In the genomic region with DNA sequence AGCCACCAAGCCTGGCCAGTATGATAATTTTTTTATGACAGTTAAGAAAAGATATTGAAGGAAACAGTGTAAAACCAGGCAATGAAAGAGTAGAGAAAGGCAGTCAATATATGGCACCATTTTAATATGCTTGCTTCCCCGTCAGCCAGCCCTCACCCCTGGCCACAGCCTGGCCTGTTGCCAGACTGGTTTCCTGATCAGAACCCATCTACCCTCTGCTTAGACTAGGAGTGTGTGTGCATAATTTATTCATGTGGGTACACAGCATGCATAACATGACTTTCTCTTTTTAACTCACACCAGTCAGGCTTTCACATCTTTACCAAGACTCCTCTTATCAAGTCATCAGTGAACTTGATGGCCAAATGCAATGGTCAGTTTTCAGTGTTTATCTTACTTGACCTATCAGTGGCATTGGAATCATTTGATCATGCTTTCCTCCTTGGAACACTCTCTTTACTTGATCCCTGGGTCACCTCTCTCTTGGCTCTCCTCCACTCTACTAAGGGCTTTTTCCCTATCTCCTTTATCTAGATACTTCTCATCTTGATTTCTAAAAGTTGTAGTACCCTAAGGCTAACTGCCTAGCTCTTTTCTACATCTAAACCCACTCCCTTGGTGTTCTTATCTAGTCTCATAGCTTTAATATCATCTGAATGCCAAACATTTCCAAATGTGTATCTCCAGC, we compare ENCODE assay signal across 13 cellular contexts. TPM values are rescaled to one million over a fixed set of nuclear protein-coding genes. Genes with fewer than 3 reads are reported as not detected.
DNase-seq lines count a peak whose midpoint lies in the region; ATAC-seq lines count a peak whose summit lies in the region.
"Had no signal": no experiment of that assay in that cellular context is flagged by ENCODE, and none has a peak within 500 bp of the region (broad histone marks: within the 10 kb centered on the region; RNA-seq: fewer than 3 reads in every experiment).

No MANE protein-coding gene starts in this region.

- no peak overlapping the region for H2AFZ ChIP-seq in mesenchymal stem cell (ENCODE audit: low read depth, low read length)

- no peak overlapping the region for H3K4me3 Mint-ChIP-seq in activated CD4-positive, alpha-beta T cell treated with anti-CD3 and anti-CD28 coated beads for 36 hours
- no peak overlapping the region for H3K4me3 Mint-ChIP-seq in activated naive CD8-positive, alpha-beta T cell treated with anti-CD3 and anti-CD28 coated beads, Interleukin-2, amount 10 ng/mL, durations not matched to agents 7 days and 5 days
- H3K4me3 Mint-ChIP-seq: T-helper 1 cell treated with Interleukin-12 subunit alpha and Interleukin-12 subunit beta and Interleukin-4 antibody, amounts not matched to agents 30 μg/mL and 1 μg/mL, for 36 hours had no signal

- H3K27ac ChIP-seq in mesenchymal stem cell (ENCODE audit: low read length, poor library complexity, severe bottlenecking): no peak overlapping the region
- H3K27ac ChIP-seq: ascending aorta, left ventricle myocardium inferior, prostate gland had no signal

- no peak overlapping the region for H2BK120ac ChIP-seq in mesenchymal stem cell (ENCODE audit: low read depth, low read length)

- 78% methylated on average over 1 of the region's 1 CpG for WGBS in mesenchymal stem cell

- H4K91ac ChIP-seq in mesenchymal stem cell (ENCODE audit: low read length): no peak overlapping the region

- H2BK5ac ChIP-seq in mesenchymal stem cell (ENCODE audit: low read depth, low read length, poor library complexity, severe bottlenecking): no peak overlapping the region

- H3K27me3 ChIP-seq in mesenchymal stem cell (ENCODE audit: control insufficient read depth in 1 of 2, insufficient read depth in 1 of 2, low read length in 2 of 2): no peaks in the 10 kb centered on the region
- H3K27me3 ChIP-seq: ascending aorta had no signal

- intact Hi-C loops in activated CD4-positive, alpha-beta T cell treated with anti-CD3 and anti-CD28 coated beads for 36 hours (cut with DNase I, micrococcal nuclease): loop anchor here in 1 of 2 experiments (2.0 kb wide), 1 partner anchor 61 kb away; no protein-coding TSS in a partner anchor

- no peak overlapping the region for H2AK5ac ChIP-seq in mesenchymal stem cell (ENCODE audit: low read length, severe bottlenecking)

- no peaks in the 10 kb centered on the region for H3K36me3 Mint-ChIP-seq in activated CD4-positive, alpha-beta T cell treated with anti-CD3 and anti-CD28 coated beads for 36 hours (ENCODE audit: low read depth)
- H3K36me3 Mint-ChIP-seq in activated naive CD8-positive, alpha-beta T cell treated with anti-CD3 and anti-CD28 coated beads, Interleukin-2, amount 10 ng/mL, durations not matched to agents 7 days and 5 days: peaks cover 6% of the 10 kb centered on the region

- no peak overlapping the region for H3K23ac ChIP-seq in mesenchymal stem cell (ENCODE audit: low read length in 2 of 2)

- peaks cover 18% of the 10 kb centered on the region for H3K4me1 Mint-ChIP-seq in activated CD4-positive, alpha-beta T cell treated with anti-CD3 and anti-CD28 coated beads for 36 hours
- H3K4me1 Mint-ChIP-seq in activated naive CD8-positive, alpha-beta T cell treated with anti-CD3 and anti-CD28 coated beads, Interleukin-2, amount 10 ng/mL, durations not matched to agents 7 days and 5 days: peaks cover 20% of the 10 kb centered on the region

- no peak overlapping the region for H3K14ac ChIP-seq in mesenchymal stem cell (ENCODE audit: low read length in 2 of 2)

- H3K4me1 ChIP-seq in mesenchymal stem cell (ENCODE audit: control insufficient read depth, insufficient read depth, low read depth, low read length): peaks cover 3% of the 10 kb centered on the region
- H3K4me1 ChIP-seq: prostate gland had no signal

- POLR2A ChIA-PET in activated CD4-positive, alpha-beta T cell treated with anti-CD3 and anti-CD28 coated beads for 36 hours (lab: Charles Lee): interaction anchor here (0.7 kb wide), 1 partner anchor 16 kb away, joined by 3 read pairs; no protein-coding TSS in a partner anchor
- POLR2A ChIA-PET in activated naive CD8-positive, alpha-beta T cell treated with anti-CD3 and anti-CD28 coated beads, Interleukin-2, amount 10 ng/mL, durations not matched to agents 7 days and 5 days (lab: Charles Lee): interaction anchor here (0.6 to 1.5 kb wide), 5 partner anchors 8 to 349 kb away, joined by 3 to 11 read pairs (median 4); partner anchors contain the start of gene BORCS5

- no peak overlapping the region for H2BK15ac ChIP-seq in mesenchymal stem cell (ENCODE audit: low read depth, poor library complexity, severe bottlenecking)

- H3K18ac ChIP-seq in mesenchymal stem cell (ENCODE audit: low read depth in 1 of 2, low read length in 2 of 2): no peak overlapping the region

- ATAC-seq in activated CD4-positive, alpha-beta T cell treated with anti-CD3 and anti-CD28 coated beads for 36 hours: peak; percentile 80
- ATAC-seq in activated naive CD8-positive, alpha-beta T cell treated with anti-CD3 and anti-CD28 coated beads, Interleukin-2, amount 10 ng/mL, durations not matched to agents 7 days and 5 days (ENCODE audit: low read depth): peak; percentile 85
- ATAC-seq in GM21529 (IDR thresholded peaks at IDR 0.05; ENCODE audit: unreplicated experiment): no peak

- no peaks in the 10 kb centered on the region for H3K9me3 ChIP-seq in mesenchymal stem cell (ENCODE audit: control insufficient read depth, low read length)
- H3K9me3 ChIP-seq: ascending aorta, left ventricle myocardium inferior, prostate gland had no signal

- H3K4me3 ChIP-seq in mesenchymal stem cell (ENCODE audit: insufficient read depth in 1 of 2, low read depth in 1 of 2, low read length in 2 of 2): no peak overlapping the region
- H3K4me3 ChIP-seq: ascending aorta, left ventricle myocardium inferior, prostate gland had no signal

- DNase-seq in M059J (ENCODE audit: low read depth) (peak; percentile 23), mesenchymal stem cell (no peak), GOT3 (lab: John Stamatoyannopoulos, UW) (no peak)
- DNase-seq in activated CD4-positive, alpha-beta T cell treated with anti-CD3 and anti-CD28 coated beads for 36 hours: peak; percentile 78
- no peak for DNase-seq in activated naive CD8-positive, alpha-beta T cell treated with anti-CD3 and anti-CD28 coated beads, Interleukin-2, amount 10 ng/mL, durations not matched to agents 7 days and 5 days
- peak; percentile 40 for DNase-seq in stimulated activated CD8-positive, alpha-beta memory T cell treated with anti-CD3 and anti-CD28 coated beads, Interleukin-15, amount 100 ng/mL, for 1 hour (ENCODE audit: low read depth)
- DNase-seq: left ventricle myocardium inferior, NCI-H226 had no signal

- H2BK12ac ChIP-seq in mesenchymal stem cell (ENCODE audit: low read length in 2 of 2): no peak overlapping the region

- H3K4ac ChIP-seq in mesenchymal stem cell (ENCODE audit: low read depth in 1 of 2, low read length in 2 of 2): no peak overlapping the region

- H3K79me1 ChIP-seq in mesenchymal stem cell (replicated peaks; ENCODE audit: low read length, poor library complexity, severe bottlenecking): no peaks in the 10 kb centered on the region

- H3K27me3 Mint-ChIP-seq in activated CD4-positive, alpha-beta T cell treated with anti-CD3 and anti-CD28 coated beads for 36 hours: no peaks in the 10 kb centered on the region
- no peaks in the 10 kb centered on the region for H3K27me3 Mint-ChIP-seq in activated naive CD8-positive, alpha-beta T cell treated with anti-CD3 and anti-CD28 coated beads, Interleukin-2, amount 10 ng/mL, durations not matched to agents 7 days and 5 days

- no peak overlapping the region for H4K8ac ChIP-seq in mesenchymal stem cell (ENCODE audit: low read length)

- H3K9me3 Mint-ChIP-seq in activated CD4-positive, alpha-beta T cell treated with anti-CD3 and anti-CD28 coated beads for 36 hours (ENCODE audit: low read depth): no peaks in the 10 kb centered on the region
- H3K9me3 Mint-ChIP-seq in activated naive CD8-positive, alpha-beta T cell treated with anti-CD3 and anti-CD28 coated beads, Interleukin-2, amount 10 ng/mL, durations not matched to agents 7 days and 5 days: no peaks in the 10 kb centered on the region
- H3K9me3 Mint-ChIP-seq: T-helper 1 cell treated with Interleukin-12 subunit alpha and Interleukin-12 subunit beta and Interleukin-4 antibody, amounts not matched to agents 30 μg/mL and 1 μg/mL, for 36 hours had no signal

- H3K27ac Mint-ChIP-seq in activated CD4-positive, alpha-beta T cell treated with anti-CD3 and anti-CD28 coated beads for 36 hours: no peak overlapping the region
- no peak overlapping the region for H3K27ac Mint-ChIP-seq in activated naive CD8-positive, alpha-beta T cell treated with anti-CD3 and anti-CD28 coated beads, Interleukin-2, amount 10 ng/mL, durations not matched to agents 7 days and 5 days
- H3K27ac Mint-ChIP-seq: T-helper 1 cell treated with Interleukin-12 subunit alpha and Interleukin-12 subunit beta and Interleukin-4 antibody, amounts not matched to agents 30 μg/mL and 1 μg/mL, for 36 hours had no signal

- no peak overlapping the region for H3K4me2 ChIP-seq in mesenchymal stem cell (ENCODE audit: low read length, poor library complexity, severe bottlenecking)

- H3K36me3 ChIP-seq in mesenchymal stem cell (ENCODE audit: control insufficient read depth in 1 of 2, insufficient read depth in 2 of 2, low read depth in 1 of 2, low read length in 2 of 2): no peaks in the 10 kb centered on the region
- H3K36me3 ChIP-seq: ascending aorta, left ventricle myocardium inferior, prostate gland had no signal

- CTCF ChIA-PET in activated CD4-positive, alpha-beta T cell treated with anti-CD3 and anti-CD28 coated beads for 36 hours (lab: Charles Lee): interaction anchor here (1.2 to 1.7 kb wide), 3 partner anchors 16 to 348 kb away, joined by 3 to 5 read pairs (median 4); no protein-coding TSS in a partner anchor

- H3K9ac ChIP-seq in mesenchymal stem cell (ENCODE audit: low read length): no peak overlapping the region

RNA-seq across cellular contexts. Expression of gene GPR19, which starts 10.0 kb away (rescaled TPM):
- total RNA-seq in M059J (2014; rRNA removed; shearing (Covaris generic)): 5.2 and 7.1 TPM in 2 replicates
- 10 to 100 TPM; 19.4 to 19.8 TPM for total RNA-seq in activated CD4-positive, alpha-beta T cell treated with anti-CD3 and anti-CD28 coated beads for 36 hours
- 1 to 10 TPM; 7.7 to 8.0 TPM for total RNA-seq in activated naive CD8-positive, alpha-beta T cell treated with anti-CD3 and anti-CD28 coated beads, Interleukin-2, amount 10 ng/mL, durations not matched to agents 7 days and 5 days
- polyA plus RNA-seq in mesenchymal stem cell (2013, experiment 1 of 2): 0.28 TPM
- polyA plus RNA-seq in mesenchymal stem cell (2013, experiment 2 of 2): 0.22 TPM
- total RNA-seq: ascending aorta, fibroblast of lung, left ventricle myocardium inferior, prostate gland had no signal

RNA-seq across cellular contexts. Expression of gene CDKN1B, which starts 11.2 kb away (rescaled TPM):
- 34.8 and 48.4 TPM in 2 replicates for total RNA-seq in M059J (2014; rRNA removed; shearing (Covaris generic))
- total RNA-seq in activated CD4-positive, alpha-beta T cell treated with anti-CD3 and anti-CD28 coated beads for 36 hours: 10 to 100 TPM; 34.2 to 37.0 TPM
- total RNA-seq in activated naive CD8-positive, alpha-beta T cell treated with anti-CD3 and anti-CD28 coated beads, Interleukin-2, amount 10 ng/mL, durations not matched to agents 7 days and 5 days: 100 to 1,000 TPM; 135 to 136 TPM
- 19.0 TPM for polyA plus RNA-seq in mesenchymal stem cell (2013, experiment 1 of 2)
- 19.7 TPM for polyA plus RNA-seq in mesenchymal stem cell (2013, experiment 2 of 2)

Comparison
In these comparisons a context has a peak if more than half of its experiments do, and no peak if none do; other contexts are left out.
1. DNase-seq: peak in M059J (single experiment), activated CD4-positive, alpha-beta T cell treated with anti-CD3 and anti-CD28 coated beads for 36 hours (single experiment) and stimulated activated CD8-positive, alpha-beta memory T cell treated with anti-CD3 and anti-CD28 coated beads, Interleukin-15, amount 100 ng/mL, for 1 hour (single experiment); none in activated naive CD8-positive, alpha-beta T cell treated with anti-CD3 and anti-CD28 coated beads, Interleukin-2, amount 10 ng/mL, durations not matched to agents 7 days and 5 days (single experiment), mesenchymal stem cell (single experiment) and GOT3 (single experiment).